In the genomic region with DNA sequence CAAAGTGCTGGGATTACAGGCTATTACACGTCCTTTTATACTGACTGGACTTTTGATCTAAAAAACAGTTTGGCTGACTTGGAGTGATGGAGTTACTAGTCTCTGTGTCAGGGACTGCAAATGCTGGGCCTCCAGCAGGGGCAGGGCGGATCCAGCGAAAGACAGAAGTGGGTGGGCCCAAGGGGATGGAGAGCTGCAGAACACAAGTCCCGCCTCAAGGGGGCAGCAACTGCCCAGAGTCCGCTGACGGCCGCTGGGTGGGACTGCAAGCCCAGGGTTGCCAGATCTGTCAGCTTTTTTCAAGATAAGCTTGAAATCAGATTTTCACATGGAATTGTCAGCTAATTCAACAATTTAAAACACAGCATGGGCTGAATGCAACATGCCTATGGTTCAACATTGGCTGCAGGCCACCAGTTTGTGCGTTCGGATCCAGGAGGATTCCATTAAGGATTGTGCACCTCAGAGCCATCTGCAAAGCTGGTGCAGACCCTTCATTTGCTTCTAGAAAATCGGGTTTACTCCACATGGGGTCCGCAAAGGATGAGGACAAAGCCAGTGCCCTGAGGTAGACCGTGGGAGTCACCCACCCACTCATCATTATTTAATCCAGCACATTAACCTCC, we compare ENCODE assay signal across 8 cellular contexts. TPM values are rescaled to one million over a fixed set of nuclear protein-coding genes. Genes with fewer than 3 reads are reported as not detected.
DNase-seq lines count a peak whose midpoint lies in the region; ATAC-seq, FAIRE-seq and TF ChIP-seq lines count a peak whose summit lies in the region.

No MANE protein-coding gene starts in this region.

- H3K27me3 Mint-ChIP-seq in activated T-cell treated with anti-CD3 and anti-CD28 coated beads, Interleukin-2, amount 50 U/mL, for 24 hours = no peaks in the 10 kb centered on the region
- no peaks in the 10 kb centered on the region for H3K27me3 Mint-ChIP-seq in naive B cell

- DNase-seq in DMS153 treated with DMSO at 0.1 percent for 48 hours (lab: John Stamatoyannopoulos, UW; ENCODE audit: unreplicated experiment) (peak; percentile 91), GM23248 (peak; percentile 96), LoVo (ENCODE audit: low spot score) (peak; percentile 87), RCC 7860 (ENCODE audit: low spot score) (peak; percentile 79), epithelial cell of proximal tubule (ENCODE audit: low read depth) (peak; percentile 27), naive B cell (peak; percentile 92)
- peak; percentile 92 for DNase-seq in activated T-cell treated with anti-CD3 and anti-CD28 coated beads, Interleukin-2, amount 50 U/mL, for 24 hours
- DNase-seq in stimulated activated CD8-positive, alpha-beta memory T cell treated with anti-CD3 and anti-CD28 coated beads, Interleukin-7, amount 100 ng/mL, for 48 hours (ENCODE audit: extremely low read depth in 1 of 2, low read depth in 1 of 2) = peak; percentile 73 to 77

- ATAC-seq in naive B cell (ENCODE audit: low read depth in 2 of 2) = peak; percentile 99

- peak overlapping the region; percentile 10; the same call in 1 of the 2 replicates for H3K9ac ChIP-seq in GM23248

- H3K4me1 ChIP-seq in GM23248 (ENCODE audit: insufficient read depth) = peaks cover 45% of the 10 kb centered on the region

- no peaks in the 10 kb centered on the region for H3K27me3 ChIP-seq in GM23248 (replicated peaks; ENCODE audit: insufficient read depth)

- no peaks in the 10 kb centered on the region for H3K9me3 Mint-ChIP-seq in activated T-cell treated with anti-CD3 and anti-CD28 coated beads, Interleukin-2, amount 50 U/mL, for 24 hours
- no peaks in the 10 kb centered on the region for H3K9me3 Mint-ChIP-seq in naive B cell

- FAIRE-seq in RCC 7860 (lab: Jason Lieb, UNC) = peak; percentile 74

- H4K20me1 ChIP-seq in GM23248 (ENCODE audit: insufficient read depth) = no peaks in the 10 kb centered on the region

- H3K4me3 Mint-ChIP-seq in activated T-cell treated with anti-CD3 and anti-CD28 coated beads, Interleukin-2, amount 50 U/mL, for 24 hours = no peak overlapping the region
- H3K4me3 Mint-ChIP-seq in naive B cell = peak overlapping the region in 1 of 8 donors; percentile 55

- TF ChIP-seq CTCF in epithelial cell of proximal tubule (conservative IDR thresholded peaks at IDR 0.05; ENCODE audit: low read depth, low read length) = peak; percentile 99

- H3K9me2 ChIP-seq in GM23248 (ENCODE audit: insufficient read depth) = no peaks in the 10 kb centered on the region

- peaks cover 39% of the 10 kb centered on the region for H3F3A ChIP-seq in GM23248 (ENCODE audit: insufficient read depth)

- no peaks in the 10 kb centered on the region; the same call in 1 of the 2 replicates for H3K36me3 ChIP-seq in GM23248 (ENCODE audit: low read depth)

- peak overlapping the region; percentile 18 for H3K27ac Mint-ChIP-seq in activated T-cell treated with anti-CD3 and anti-CD28 coated beads, Interleukin-2, amount 50 U/mL, for 24 hours
- peak overlapping the region in 2 of 6 donors; percentile 30 to 53 for H3K27ac Mint-ChIP-seq in naive B cell

- peaks cover 46% of the 10 kb centered on the region for H3K36me3 Mint-ChIP-seq in activated T-cell treated with anti-CD3 and anti-CD28 coated beads, Interleukin-2, amount 50 U/mL, for 24 hours (ENCODE audit: low read depth)
- H3K36me3 Mint-ChIP-seq in naive B cell = no peaks in the 10 kb centered on the region

- H2AFZ ChIP-seq in GM23248 = peak overlapping the region; percentile 83

- H3K4me3 ChIP-seq in GM23248 (no peak overlapping the region), epithelial cell of proximal tubule (ENCODE audit: low read depth, low read length) (no peak overlapping the region)

- peak overlapping the region; percentile 32 for H3K27ac ChIP-seq in GM23248

- H3K4me1 Mint-ChIP-seq in activated T-cell treated with anti-CD3 and anti-CD28 coated beads, Interleukin-2, amount 50 U/mL, for 24 hours (ENCODE audit: low read depth) = peaks cover 16% of the 10 kb centered on the region
- peaks cover 4 to 10% (median 9%) of the 10 kb centered on the region in 3 donors for H3K4me1 Mint-ChIP-seq in naive B cell

- in situ Hi-C loops in GM23248 (cut with MboI) = loop anchor here (10.0 kb wide), 1 partner anchor 99 kb away; the partner anchor contains the start of gene PAFAH2

- no peaks in the 10 kb centered on the region for H3K9me3 ChIP-seq in GM23248 (ENCODE audit: low read depth)

- peak overlapping the region; percentile 26 for H3K4me2 ChIP-seq in GM23248 (ENCODE audit: unreplicated experiment)

- peaks cover 23% of the 10 kb centered on the region for H3K79me2 ChIP-seq in GM23248 (ENCODE audit: insufficient read depth)

- 6 to 11% methylated on average over 12 of the region's 12 CpGs for WGBS in GM23248 (ENCODE audit: low coverage in 1 of 2, low lambda C conversion rate in 2 of 2, missing lambda C conversion rate in 2 of 2), 2 experiments

RNA-seq across cellular contexts. Expression of gene STMN1, which starts 10.7 kb away (rescaled TPM):
- 44.8 and 45.2 TPM in 2 replicates for total RNA-seq in GM23248 (2014; rRNA removed; shearing (Covaris generic))
- 299 and 301 TPM in 2 replicates for polyA plus RNA-seq in GM23248 (2016; fragmentation: Nextera tagmentation; extraction: Ambion mirVana)
- total RNA-seq in epithelial cell of proximal tubule = 396 and 554 TPM in 2 replicates
- 100 to 1,000 TPM; 109 to 169 (median 137) TPM for polyA plus RNA-seq in naive B cell (ENCODE audit: low read depth in 6 of 6)

RNA-seq across cellular contexts. Expression of gene PAQR7, which starts 20.0 kb away (rescaled TPM):
- 18.6 and 20.6 TPM in 2 replicates for total RNA-seq in GM23248 (2014; rRNA removed; shearing (Covaris generic))
- polyA plus RNA-seq in GM23248 (2016; fragmentation: Nextera tagmentation; extraction: Ambion mirVana) (12.7 and 12.9 TPM in 2 replicates), naive B cell (ENCODE audit: low read depth in 6 of 6) (under 1 TPM in 4 of 6 donors, not detected in 2; 0.08 to 0.24 (median 0.12) TPM)
- 9.4 and 15.0 TPM in 2 replicates for total RNA-seq in epithelial cell of proximal tubule

RNA-seq across cellular contexts. Expression of gene AUNIP, which starts 36.2 kb away (rescaled TPM):
- 1.6 and 2.2 TPM in 2 replicates for total RNA-seq in GM23248 (2014; rRNA removed; shearing (Covaris generic))
- polyA plus RNA-seq in GM23248 (2016; fragmentation: Nextera tagmentation; extraction: Ambion mirVana) (2.3 and 3.2 TPM in 2 replicates), naive B cell (ENCODE audit: low read depth in 6 of 6) (under 1 TPM in 1 of 6 donors, not detected in 5; 0.15 TPM)
- total RNA-seq in epithelial cell of proximal tubule = 6.2 and 13.0 TPM in 2 replicates

Comparison
In these comparisons a context has a peak if more than half of its experiments do, and no peak if none do; other contexts are left out.
1. DNase-seq: peak in every context shown above with its lines; median percentile 96 in GM23248; 92 in activated T-cell treated with anti-CD3 and anti-CD28 coated beads, Interleukin-2, amount 50 U/mL, for 24 hours; 92 in naive B cell; 91 in DMS153 treated with DMSO at 0.1 percent for 48 hours; 87 in LoVo; 79 in RCC 7860; 75 in stimulated activated CD8-positive, alpha-beta memory T cell treated with anti-CD3 and anti-CD28 coated beads, Interleukin-7, amount 100 ng/mL, for 48 hours; 27 in epithelial cell of proximal tubule.